Comparison of ENCODE assay signal across 13 cellular contexts in genomic region chr7:27157717-27158431, GRCh38. TPM values are rescaled to one million over a fixed set of nuclear protein-coding genes. Genes with fewer than 3 reads are reported as not detected.
A peak's percentile ranks its signal among the peaks of the same experiment; 100 is the strongest.
DNase-seq lines count a peak whose midpoint lies in the region; ATAC-seq and TF ChIP-seq lines count a peak whose summit lies in the region.
"Had no signal": no experiment of that assay in that cellular context is flagged by ENCODE, and none has a peak within 500 bp of the region (broad histone marks: within the 10 kb centered on the region; RNA-seq: fewer than 3 reads in every experiment).

No MANE protein-coding gene starts in this region.

- H3K36me3 ChIP-seq in colonic mucosa (no peaks in the 10 kb centered on the region), psoas muscle (ENCODE audit: insufficient read depth in 1 of 2, low read depth in 1 of 2) (no peaks in the 10 kb centered on the region), prostate gland (no peaks in the 10 kb centered on the region)
- H3K36me3 ChIP-seq: gastroesophageal sphincter, uterus had no signal

- H3K4me3 ChIP-seq in colonic mucosa (peak overlapping the region; percentile 49), psoas muscle (no peak overlapping the region), prostate gland (no peak overlapping the region)
- H3K4me3 ChIP-seq: gastroesophageal sphincter, uterus had no signal

- intact Hi-C loops in colonic mucosa (cut with DNase I) (no loop called here), psoas muscle (cut with DNase I) (loop anchor here (5.0 to 10.0 kb wide), 2 partner anchors 956 to 1273 kb away; partner anchors contain the start of genes CBX3 (in 1 of the 2) and HNRNPA2B1 (in 1 of the 2)), prostate gland (cut with DNase I) (loop anchor here (10.0 kb wide), 2 partner anchors 1063 to 1293 kb away; no protein-coding TSS in a partner anchor)

- DNase-seq in activated CD4-positive, CD25-positive, alpha-beta regulatory T cell treated with anti-CD3 and anti-CD28 coated beads, Interleukin-2, amount 50 U/mL, for 72 hours, result peak; percentile 30
- DNase-seq in colonic mucosa (no peak), psoas muscle (peak in 1 of 2 donors; percentile 49), prostate gland (ENCODE audit: low spot score) (no peak), NOMO-1 treated with DMSO at 0.1 percent for 48 hours (lab: John Stamatoyannopoulos, UW; ENCODE audit: unreplicated experiment) (no peak)
- DNase-seq: activated CD4-positive, alpha-beta T cell treated with anti-CD3 and anti-CD28 coated beads for 36 hours; cerebellar nuclear complex; NCI-H2029; PC-3; stimulated activated CD4-positive, alpha-beta T cell treated with anti-CD3 and anti-CD28 coated beads, Interleukin-4, amount 100 ng/mL, for 4 hours had no signal

- TF ChIP-seq POLR2A in prostate gland (IDR thresholded peaks at IDR 0.05), result no peak

- WGBS in psoas muscle, 3 donors, result 86 to 90% (median 88%) methylated on average over 29 to 30 of the region's 30 CpGs
- WGBS in prostate gland, result 90% methylated on average over 30 of the region's 30 CpGs

- H3K4me1 ChIP-seq in colonic mucosa (peaks cover 16% of the 10 kb centered on the region), psoas muscle (peaks cover 14% of the 10 kb centered on the region), prostate gland (replicated peaks) (peaks cover 4% of the 10 kb centered on the region)

- no peak for TF ChIP-seq CTCF in colonic mucosa (IDR thresholded peaks at IDR 0.05)
- no peak for TF ChIP-seq CTCF in psoas muscle (IDR thresholded peaks at IDR 0.05)
- no peak for TF ChIP-seq CTCF in prostate gland (IDR thresholded peaks at IDR 0.05)

- peak overlapping the region; percentile 80 to 100 for H3K9ac ChIP-seq in colonic mucosa (ENCODE audit: low read depth in 2 of 2, low read length in 2 of 2)

- no peak for ATAC-seq in activated CD4-positive, CD25-positive, alpha-beta regulatory T cell treated with anti-CD3 and anti-CD28 coated beads, Interleukin-2, amount 50 U/mL, for 24 hours
- no peak for ATAC-seq in psoas muscle
- ATAC-seq: activated CD4-positive, alpha-beta T cell treated with anti-CD3 and anti-CD28 coated beads for 36 hours; gastroesophageal sphincter; PC-3 had no signal

- H3K27ac ChIP-seq in colonic mucosa (peak overlapping the region; percentile 94), psoas muscle (peak overlapping the region; percentile 91), prostate gland (no peak overlapping the region)
- H3K27ac ChIP-seq: gastroesophageal sphincter had no signal

- H3K9me3 ChIP-seq in colonic mucosa (no peaks in the 10 kb centered on the region), psoas muscle (no peaks in the 10 kb centered on the region), prostate gland (no peaks in the 10 kb centered on the region)
- H3K9me3 ChIP-seq: gastroesophageal sphincter, uterus had no signal

- H3K27me3 ChIP-seq in colonic mucosa (peaks cover 4% of the 10 kb centered on the region), psoas muscle (ENCODE audit: insufficient read depth in 3 of 3, low read length in 2 of 3) (no peaks in the 10 kb centered on the region), prostate gland (replicated peaks; ENCODE audit: insufficient read depth) (no peaks in the 10 kb centered on the region)
- H3K27me3 ChIP-seq: uterus had no signal

RNA-seq across cellular contexts. Expression of gene HOXA7, which starts 1.4 kb away (rescaled TPM):
- total RNA-seq in colonic mucosa (10 to 100 TPM; 21.9 to 24.4 TPM), psoas muscle (1 to 10 TPM; 4.7 to 8.4 (median 6.7) TPM), prostate gland (1 to 10 TPM; 2.2 to 4.6 TPM)
- 10 to 100 TPM in 1 of 3 donors, 1 to 10 TPM in 2; 2.9 to 10.2 (median 6.2) TPM for polyA plus RNA-seq in psoas muscle
- total RNA-seq: activated CD4-positive, alpha-beta T cell treated with anti-CD3 and anti-CD28 coated beads for 36 hours had no signal

RNA-seq across cellular contexts. Expression of gene HOXA3, which starts 5.5 kb away (rescaled TPM):
- total RNA-seq in colonic mucosa, result 10 to 100 TPM; 13.3 to 14.1 TPM
- 1 to 10 TPM; 3.3 to 5.6 (median 4.2) TPM for total RNA-seq in psoas muscle
- polyA plus RNA-seq in psoas muscle, result 1 to 10 TPM in 1 of 3 donors, under 1 TPM in 2; 0.65 to 2.6 (median 0.97) TPM
- total RNA-seq in prostate gland, result 1 to 10 TPM; 2.8 to 3.1 TPM
- total RNA-seq: activated CD4-positive, alpha-beta T cell treated with anti-CD3 and anti-CD28 coated beads for 36 hours had no signal

RNA-seq across cellular contexts. Expression of gene HOXA9, which starts 7.5 kb away (rescaled TPM):
- total RNA-seq in colonic mucosa, result 10 to 100 TPM; 19.5 to 22.1 TPM
- 10 to 100 TPM in 1 of 4 donors, 1 to 10 TPM in 1, under 1 TPM in 1, not detected in 1; 0.81 to 19.9 (median 4.9) TPM for total RNA-seq in psoas muscle
- 10 to 100 TPM; 13.8 to 55.9 (median 18.2) TPM for polyA plus RNA-seq in psoas muscle
- total RNA-seq in prostate gland, result 10 to 100 TPM; 14.7 to 57.0 TPM
- total RNA-seq: activated CD4-positive, alpha-beta T cell treated with anti-CD3 and anti-CD28 coated beads for 36 hours had no signal

RNA-seq across cellular contexts. Expression of gene HOXA6, which starts 10.3 kb away (rescaled TPM):
- 10 to 100 TPM; 10.9 to 29.6 TPM for total RNA-seq in colonic mucosa
- total RNA-seq in psoas muscle, result 1 to 10 TPM; 2.5 to 3.7 (median 3.1) TPM
- 1 to 10 TPM in 2 of 3 donors, under 1 TPM in 1; 0.64 to 3.2 (median 1.5) TPM for polyA plus RNA-seq in psoas muscle
- total RNA-seq in prostate gland, result 1 to 10 TPM; 6.9 to 7.5 TPM
- total RNA-seq: activated CD4-positive, alpha-beta T cell treated with anti-CD3 and anti-CD28 coated beads for 36 hours had no signal

RNA-seq across cellular contexts. Expression of gene HOXA5, which starts 14.4 kb away (rescaled TPM):
- 10 to 100 TPM in 1 of 2 donors, 1 to 10 TPM in 1; 9.6 to 18.7 TPM for total RNA-seq in colonic mucosa
- 10 to 100 TPM in 1 of 4 donors, 1 to 10 TPM in 3; 4.7 to 18.8 (median 8.1) TPM for total RNA-seq in psoas muscle
- 1 to 10 TPM; 2.6 to 7.6 (median 4.6) TPM for polyA plus RNA-seq in psoas muscle
- 10 to 100 TPM in 1 of 2 donors, 1 to 10 TPM in 1; 3.7 to 12.9 TPM for total RNA-seq in prostate gland
- total RNA-seq: activated CD4-positive, alpha-beta T cell treated with anti-CD3 and anti-CD28 coated beads for 36 hours had no signal

Comparison
In these comparisons a context has a peak if more than half of its experiments do, and no peak if none do; other contexts are left out.
1. H3K27ac ChIP-seq: peak in colonic mucosa (single experiment) and psoas muscle (single experiment); none in prostate gland (0 of 2).